In genomic region chr6:113668712-113669408, GRCh38 we compare ENCODE assay signal across 14 cellular contexts.
DNase-seq lines count a peak whose midpoint lies in the region; ATAC-seq lines count a peak whose summit lies in the region.
"Had no signal": no experiment of that assay in that cellular context is flagged by ENCODE, and none has a peak within 500 bp of the region (broad histone marks: within the 10 kb centered on the region; RNA-seq: fewer than 3 reads in every experiment).

No MANE protein-coding gene starts in this region.

- H3K27me3 Mint-ChIP-seq in CD4-positive, alpha-beta memory T cell, result peaks cover 0 to 3% of the 10 kb centered on the region in 2 donors
- H3K27me3 Mint-ChIP-seq: activated CD4-positive, alpha-beta memory T cell treated with anti-CD3 and anti-CD28 coated beads, Interleukin-2, amount 10 ng/mL, durations not matched to agents 7 days and 5 days had no signal

- no peaks in the 10 kb centered on the region for H3K9me3 ChIP-seq in CD4-positive, alpha-beta memory T cell (ENCODE audit: control insufficient read depth in 1 of 2, low read length in 2 of 2)
- H3K9me3 ChIP-seq: stomach had no signal

- no peak overlapping the region for H3K27ac ChIP-seq in CD4-positive, alpha-beta memory T cell (ENCODE audit: low read depth, low read length)

- H3K36me3 ChIP-seq in CD4-positive, alpha-beta memory T cell (ENCODE audit: insufficient read depth, low read length), result no peaks in the 10 kb centered on the region
- H3K36me3 ChIP-seq: stomach had no signal

- H3K27me3 ChIP-seq in CD4-positive, alpha-beta memory T cell (ENCODE audit: insufficient read depth, low read length), result no peaks in the 10 kb centered on the region
- H3K27me3 ChIP-seq: stomach had no signal

- H3K4me1 Mint-ChIP-seq in CD4-positive, alpha-beta memory T cell, result no peaks in the 10 kb centered on the region
- H3K4me1 Mint-ChIP-seq: activated CD4-positive, alpha-beta memory T cell treated with anti-CD3 and anti-CD28 coated beads, Interleukin-2, amount 10 ng/mL, durations not matched to agents 7 days and 5 days had no signal

- H3K27ac Mint-ChIP-seq in CD4-positive, alpha-beta memory T cell, result no peak overlapping the region
- H3K27ac Mint-ChIP-seq: activated CD4-positive, alpha-beta memory T cell treated with anti-CD3 and anti-CD28 coated beads, Interleukin-2, amount 10 ng/mL, durations not matched to agents 7 days and 5 days; activated naive CD8-positive, alpha-beta T cell had no signal

- H3K4me3 ChIP-seq in CD4-positive, alpha-beta memory T cell (ENCODE audit: low read length in 2 of 2), result no peak overlapping the region
- H3K4me3 ChIP-seq: stomach had no signal

- intact Hi-C loops in CD4-positive, alpha-beta memory T cell (cut with micrococcal nuclease), result no loop called here

- H3K4me3 Mint-ChIP-seq in CD4-positive, alpha-beta memory T cell, result no peak overlapping the region
- H3K4me3 Mint-ChIP-seq: activated CD4-positive, alpha-beta memory T cell treated with anti-CD3 and anti-CD28 coated beads, Interleukin-2, amount 10 ng/mL, durations not matched to agents 7 days and 5 days; activated naive CD8-positive, alpha-beta T cell had no signal

- CTCF ChIA-PET in CD4-positive, alpha-beta memory T cell (lab: Charles Lee; ENCODE audit: partially characterized antibody), result no interaction called here

- no peaks in the 10 kb centered on the region for H3K36me3 Mint-ChIP-seq in CD4-positive, alpha-beta memory T cell
- H3K36me3 Mint-ChIP-seq: activated naive CD8-positive, alpha-beta T cell had no signal

- no peaks in the 10 kb centered on the region for H3K4me1 ChIP-seq in CD4-positive, alpha-beta memory T cell (ENCODE audit: insufficient read depth, low read length)

- POLR2A ChIA-PET in CD4-positive, alpha-beta memory T cell (lab: Charles Lee; ENCODE audit: partially characterized antibody), result no interaction called here

- H3K9me3 Mint-ChIP-seq in CD4-positive, alpha-beta memory T cell, result peaks cover 0 to 4% (median 0%) of the 10 kb centered on the region in 8 donors
- H3K9me3 Mint-ChIP-seq: activated CD4-positive, alpha-beta memory T cell treated with anti-CD3 and anti-CD28 coated beads, Interleukin-2, amount 10 ng/mL, durations not matched to agents 7 days and 5 days had no signal

- DNase-seq in COLO668 (lab: John Stamatoyannopoulos, UW; ENCODE audit: unreplicated experiment), result peak; percentile 7
- peak; percentile 26 for DNase-seq in fibroblast of peridontal ligament (ENCODE audit: extremely low read depth)
- no peak for DNase-seq in NCI-H1105 treated with DMSO at 0.1 percent for 48 hours (lab: John Stamatoyannopoulos, UW)
- no peak for DNase-seq in midbrain (lab: John Stamatoyannopoulos, UW)
- DNase-seq in CD4-positive, alpha-beta memory T cell, result no peak
- DNase-seq in Kasumi-1 (lab: John Stamatoyannopoulos, UW), result no peak
- DNase-seq: activated CD4-positive, alpha-beta memory T cell treated with anti-CD3 and anti-CD28 coated beads, Interleukin-2, amount 10 ng/mL, durations not matched to agents 7 days and 5 days; Karpas-422; left colon; stimulated activated CD4-positive, alpha-beta T cell treated with anti-CD3 and anti-CD28 coated beads, Interleukin-2, amount 100 ng/mL, for 48 hours; stomach had no signal

- ATAC-seq in GM19395 (IDR thresholded peaks at IDR 0.05; ENCODE audit: unreplicated experiment) (peak; percentile 75), HG03354 (IDR thresholded peaks at IDR 0.05; ENCODE audit: poor library complexity, severe bottlenecking, unreplicated experiment) (peak; percentile 74)
- ATAC-seq: left colon had no signal

Comparison
In these comparisons a context has a peak if more than half of its experiments do, and no peak if none do; other contexts are left out.
1. DNase-seq: peak in COLO668 (single experiment) and fibroblast of peridontal ligament (single experiment); none in NCI-H1105 treated with DMSO at 0.1 percent for 48 hours (single experiment), midbrain (single experiment), CD4-positive, alpha-beta memory T cell (0 of 5) and Kasumi-1 (0 of 2).